Comparison of ENCODE assay signal across 23 cellular contexts in genomic region chr1:39569034-39569433, GRCh38.
"Had no signal": no experiment of that assay in that cellular context is flagged by ENCODE, and none has a peak within 500 bp of the region (broad histone marks: within the 10 kb centered on the region; RNA-seq: fewer than 3 reads in every experiment).

No MANE protein-coding gene starts in this region.

- H3K4me3 ChIP-seq: adrenal gland, breast epithelium, colonic mucosa, MG63, PC-9 had no signal

- H3K9me3 ChIP-seq: adrenal gland, breast epithelium, colonic mucosa, MG63 had no signal

- H3K9me3 Mint-ChIP-seq: activated CD4-positive, alpha-beta memory T cell treated with anti-CD3 and anti-CD28 coated beads, Interleukin-2, amount 10 ng/mL, durations not matched to agents 7 days and 5 days; activated CD4-positive, alpha-beta T cell treated with anti-CD3 and anti-CD28 coated beads, Interleukin-2, amount 10 ng/mL, durations not matched to agents 7 days and 5 days; activated naive CD4-positive, alpha-beta T cell treated with anti-CD3 and anti-CD28 coated beads, Interleukin-2, amount 10 ng/mL, durations not matched to agents 7 days and 5 days; activated naive CD8-positive, alpha-beta T cell treated with anti-CD3 and anti-CD28 coated beads, Interleukin-2, amount 10 ng/mL, durations not matched to agents 7 days and 5 days; T-helper 1 cell treated with Interleukin-12 subunit alpha and Interleukin-12 subunit beta and Interleukin-4 antibody, amounts not matched to agents 30 μg/mL and 1 μg/mL, for 36 hours; WTC11 had no signal

- H2AFZ ChIP-seq: PC-9 had no signal

- H3K27ac Mint-ChIP-seq: activated CD4-positive, alpha-beta memory T cell treated with anti-CD3 and anti-CD28 coated beads, Interleukin-2, amount 10 ng/mL, durations not matched to agents 7 days and 5 days; activated CD4-positive, alpha-beta T cell treated with anti-CD3 and anti-CD28 coated beads, Interleukin-2, amount 10 ng/mL, durations not matched to agents 7 days and 5 days; activated naive CD4-positive, alpha-beta T cell treated with anti-CD3 and anti-CD28 coated beads, Interleukin-2, amount 10 ng/mL, durations not matched to agents 7 days and 5 days; activated naive CD8-positive, alpha-beta T cell treated with anti-CD3 and anti-CD28 coated beads, Interleukin-2, amount 10 ng/mL, durations not matched to agents 7 days and 5 days; T-helper 1 cell treated with Interleukin-12 subunit alpha and Interleukin-12 subunit beta and Interleukin-4 antibody, amounts not matched to agents 30 μg/mL and 1 μg/mL, for 36 hours; WTC11 had no signal

- H3K27me3 Mint-ChIP-seq: activated CD4-positive, alpha-beta memory T cell treated with anti-CD3 and anti-CD28 coated beads, Interleukin-2, amount 10 ng/mL, durations not matched to agents 7 days and 5 days; activated CD4-positive, alpha-beta T cell treated with anti-CD3 and anti-CD28 coated beads, Interleukin-2, amount 10 ng/mL, durations not matched to agents 7 days and 5 days; activated naive CD4-positive, alpha-beta T cell treated with anti-CD3 and anti-CD28 coated beads, Interleukin-2, amount 10 ng/mL, durations not matched to agents 7 days and 5 days; activated naive CD8-positive, alpha-beta T cell treated with anti-CD3 and anti-CD28 coated beads, Interleukin-2, amount 10 ng/mL, durations not matched to agents 7 days and 5 days had no signal

- ATAC-seq: WTC11 had no signal

- H3K4me2 ChIP-seq: KMS-11, PC-9 had no signal

- H3K9ac ChIP-seq: KMS-11 had no signal

- H3K4me3 Mint-ChIP-seq: activated CD4-positive, alpha-beta memory T cell treated with anti-CD3 and anti-CD28 coated beads, Interleukin-2, amount 10 ng/mL, durations not matched to agents 7 days and 5 days; activated CD4-positive, alpha-beta T cell treated with anti-CD3 and anti-CD28 coated beads, Interleukin-2, amount 10 ng/mL, durations not matched to agents 7 days and 5 days; activated naive CD4-positive, alpha-beta T cell treated with anti-CD3 and anti-CD28 coated beads, Interleukin-2, amount 10 ng/mL, durations not matched to agents 7 days and 5 days; activated naive CD8-positive, alpha-beta T cell treated with anti-CD3 and anti-CD28 coated beads, Interleukin-2, amount 10 ng/mL, durations not matched to agents 7 days and 5 days; T-helper 1 cell treated with Interleukin-12 subunit alpha and Interleukin-12 subunit beta and Interleukin-4 antibody, amounts not matched to agents 30 μg/mL and 1 μg/mL, for 36 hours; WTC11 had no signal

- H3K27ac ChIP-seq: adrenal gland, breast epithelium, colonic mucosa, KMS-11, PC-9 had no signal

- H3K27me3 ChIP-seq: adrenal gland, breast epithelium, colonic mucosa, MG63 had no signal

- DNase-seq: activated CD4-positive, alpha-beta memory T cell treated with anti-CD3 and anti-CD28 coated beads, Interleukin-2, amount 10 ng/mL, durations not matched to agents 7 days and 5 days; activated CD4-positive, alpha-beta T cell treated with anti-CD3 and anti-CD28 coated beads for 1 hour; activated CD4-positive, alpha-beta T cell treated with anti-CD3 and anti-CD28 coated beads, Interleukin-2, amount 10 ng/mL, durations not matched to agents 7 days and 5 days; activated effector memory CD4-positive, alpha-beta T cell treated with anti-CD3 and anti-CD28 coated beads, Interleukin-2, amount 50 U/mL, for 16 hours; activated naive CD4-positive, alpha-beta T cell treated with anti-CD3 and anti-CD28 coated beads, Interleukin-2, amount 10 ng/mL, durations not matched to agents 7 days and 5 days; activated naive CD8-positive, alpha-beta T cell treated with anti-CD3 and anti-CD28 coated beads, Interleukin-2, amount 10 ng/mL, durations not matched to agents 7 days and 5 days; adrenal gland; anterior cingulate cortex; caudate nucleus; colonic mucosa; MG63; NCI-H1105; NCI-H1436; NCI-H1694 treated with DMSO at 0.1 percent for 48 hours; NCI-H2081 treated with DMSO at 0.1 percent for 48 hours; NCI-H446; NCI-H524; PC-9; SHP77 treated with DMSO at 0.1 percent for 48 hours had no signal
